Comparison of ENCODE assay signal across 4 cellular contexts in genomic region chr1:58601921-58602320, GRCh38. TPM values are rescaled to one million over a fixed set of nuclear protein-coding genes. Genes with fewer than 3 reads are reported as not detected.
"Had no signal": no experiment of that assay in that cellular context is flagged by ENCODE, and none has a peak within 500 bp of the region (broad histone marks: within the 10 kb centered on the region; RNA-seq: fewer than 3 reads in every experiment).

No MANE protein-coding gene starts in this region.

RNA-seq across cellular contexts. Expression of gene TACSTD2, which starts 24.9 kb away (rescaled TPM):
- total RNA-seq: activated naive CD4-positive, alpha-beta T cell treated with anti-CD3 and anti-CD28 coated beads for 36 hours; activated naive CD8-positive, alpha-beta T cell treated with anti-CD3 and anti-CD28 coated beads, Interleukin-2, amount 10 ng/mL, durations not matched to agents 7 days and 5 days; activated T-helper 1 cell treated with anti-CD3 and anti-CD28 coated beads, Interleukin-12 subunit alpha, Interleukin-12 subunit beta, Interleukin-2, Interleukin-4 antibody, amounts not matched to agents 30 ng/mL and 10 ng/mL and 1 ng/mL, durations not matched to agents 14 hours and 24 hours and 36 hours; cardiac muscle cell had no signal
